ENCODE assay signal across 2 cellular contexts in genomic region chr2:62738981-62739936, GRCh38.
TF ChIP-seq lines count a peak whose summit lies in the region.

No MANE protein-coding gene starts in this region.

TF ChIP-seq in WTC11, 78 proteins besides CTCF, POLR2A, EP300 and RAD21:
- TF ChIP-seq HMGA2 (CRISPR knock-in tag; IDR thresholded peaks at IDR 0.05) (no peak), GABPB1 (CRISPR knock-in tag; IDR thresholded peaks at IDR 0.05) (0 out of 2 replicates have a peak, but pooled peaks have one; percentile 20), ZNF396 (CRISPR knock-in tag; IDR thresholded peaks at IDR 0.05; ENCODE audit: borderline replicate concordance) (no peak), ZBTB21 (CRISPR knock-in tag; IDR thresholded peaks at IDR 0.05; ENCODE audit: borderline replicate concordance) (no peak), USF1 (CRISPR knock-in tag; IDR thresholded peaks at IDR 0.05) (no peak)

TF ChIP-seq in SK-N-SH, 30 proteins besides CTCF, POLR2A, EP300 and RAD21:
- TF ChIP-seq SIN3A (IDR thresholded peaks at IDR 0.05; ENCODE audit: borderline replicate concordance, low read depth, low read length) (no peak), REST (IDR thresholded peaks at IDR 0.05; ENCODE audit: low read depth, low read length) (no peak)
